ENCODE assay signal across 9 cellular contexts in genomic region chr11:45102361-45102809, GRCh38. TPM values are rescaled to one million over a fixed set of nuclear protein-coding genes. Genes with fewer than 3 reads are reported as not detected.
DNase-seq lines count a peak whose midpoint lies in the region; ATAC-seq and TF ChIP-seq lines count a peak whose summit lies in the region.
"Had no signal": no experiment of that assay in that cellular context is flagged by ENCODE, and none has a peak within 500 bp of the region (broad histone marks: within the 10 kb centered on the region; RNA-seq: fewer than 3 reads in every experiment).

No MANE protein-coding gene starts in this region.

- peak overlapping the region; percentile 37 for H3K27ac ChIP-seq in CD4-positive, CD25-positive, alpha-beta regulatory T cell (ENCODE audit: insufficient read depth, low read length, poor library complexity, severe bottlenecking)
- no peak overlapping the region for H3K27ac ChIP-seq in uterus
- H3K27ac ChIP-seq: psoas muscle had no signal

- peaks cover 14% of the 10 kb centered on the region for H3K4me1 ChIP-seq in CD4-positive, CD25-positive, alpha-beta regulatory T cell (ENCODE audit: control insufficient read depth, insufficient read depth, low read length, poor library complexity, severe bottlenecking)
- H3K4me1 ChIP-seq in HAP-1 (no peaks in the 10 kb centered on the region), uterus (no peaks in the 10 kb centered on the region)

- H3K9me3 Mint-ChIP-seq in CD4-positive, CD25-positive, alpha-beta regulatory T cell: no peaks in the 10 kb centered on the region
- no peaks in the 10 kb centered on the region for H3K9me3 Mint-ChIP-seq in activated CD8-positive, alpha-beta T cell treated with anti-CD3 and anti-CD28 coated beads, Interleukin-2, amount 10 ng/mL, durations not matched to agents 7 days and 5 days (ENCODE audit: insufficient read depth)
- H3K9me3 Mint-ChIP-seq in naive thymus-derived CD8-positive, alpha-beta T cell: no peaks in the 10 kb centered on the region

- no peak for TF ChIP-seq CTCF in uterus (IDR thresholded peaks at IDR 0.05)

- in situ Hi-C loops in HAP-1 (cut with MboI; ENCODE audit: low sequenced_read_pairs): loop anchor here (10.0 kb wide), 1 partner anchor 478 kb away; no protein-coding TSS in a partner anchor

- CTCF ChIA-PET in activated CD8-positive, alpha-beta T cell treated with anti-CD3 and anti-CD28 coated beads, Interleukin-2, amount 10 ng/mL, durations not matched to agents 7 days and 5 days (lab: Charles Lee): interaction anchor here (0.7 to 14.2 kb wide), 24 partner anchors 7 to 191 kb away, joined by 3 to 364 read pairs (median 4); no protein-coding TSS in a partner anchor

- intact Hi-C loops in uterus (cut with DNase I; ENCODE audit: low total_unique reads): no loop called here

- peak overlapping the region in 3 of 4 donors; percentile 10 to 76 (median 61) for H3K4me3 Mint-ChIP-seq in CD4-positive, CD25-positive, alpha-beta regulatory T cell
- no peak overlapping the region for H3K4me3 Mint-ChIP-seq in activated CD8-positive, alpha-beta T cell treated with anti-CD3 and anti-CD28 coated beads, Interleukin-2, amount 10 ng/mL, durations not matched to agents 7 days and 5 days
- peak overlapping the region in 5 of 10 donors; percentile 26 to 77 (median 67) for H3K4me3 Mint-ChIP-seq in naive thymus-derived CD8-positive, alpha-beta T cell

- peak overlapping the region in 2 of 3 donors; percentile 27 to 72 for H3K27ac Mint-ChIP-seq in CD4-positive, CD25-positive, alpha-beta regulatory T cell
- peak overlapping the region; percentile 34 for H3K27ac Mint-ChIP-seq in activated CD8-positive, alpha-beta T cell treated with anti-CD3 and anti-CD28 coated beads, Interleukin-2, amount 10 ng/mL, durations not matched to agents 7 days and 5 days
- H3K27ac Mint-ChIP-seq in naive thymus-derived CD8-positive, alpha-beta T cell: peak overlapping the region in 7 of 10 donors; percentile 9 to 88 (median 63)

- no peak for TF ChIP-seq POLR2A in uterus (IDR thresholded peaks at IDR 0.05)

- DNase-seq in CD4-positive, CD25-positive, alpha-beta regulatory T cell: no peak
- DNase-seq in activated CD8-positive, alpha-beta T cell treated with anti-CD3 and anti-CD28 coated beads, Interleukin-2, amount 10 ng/mL, durations not matched to agents 7 days and 5 days: no peak
- peak in 1 of 10 donors; percentile 7 for DNase-seq in naive thymus-derived CD8-positive, alpha-beta T cell
- no peak for DNase-seq in HAP-1 (ENCODE audit: low spot score in 2 of 2)
- DNase-seq in HK-2 (ENCODE audit: unreplicated experiment): no peak
- no peak for DNase-seq in uterus

- no peaks in the 10 kb centered on the region for H3K36me3 Mint-ChIP-seq in CD4-positive, CD25-positive, alpha-beta regulatory T cell
- H3K36me3 Mint-ChIP-seq in activated CD8-positive, alpha-beta T cell treated with anti-CD3 and anti-CD28 coated beads, Interleukin-2, amount 10 ng/mL, durations not matched to agents 7 days and 5 days (ENCODE audit: low read depth): no peaks in the 10 kb centered on the region
- H3K36me3 Mint-ChIP-seq in naive thymus-derived CD8-positive, alpha-beta T cell: peaks cover 0 to 2% (median 0%) of the 10 kb centered on the region in 3 donors

- H3K4me3 ChIP-seq in CD4-positive, CD25-positive, alpha-beta regulatory T cell (ENCODE audit: low read depth, low read length): no peak overlapping the region
- H3K4me3 ChIP-seq in HAP-1: no peak overlapping the region
- H3K4me3 ChIP-seq in uterus: no peak overlapping the region
- H3K4me3 ChIP-seq: psoas muscle had no signal

- H3K36me3 ChIP-seq in CD4-positive, CD25-positive, alpha-beta regulatory T cell (ENCODE audit: control insufficient read depth, insufficient read depth, low read length): no peaks in the 10 kb centered on the region
- H3K36me3 ChIP-seq in HAP-1 (replicated peaks): no peaks in the 10 kb centered on the region
- no peaks in the 10 kb centered on the region for H3K36me3 ChIP-seq in uterus

- no peaks in the 10 kb centered on the region for H3K27me3 ChIP-seq in CD4-positive, CD25-positive, alpha-beta regulatory T cell (ENCODE audit: control insufficient read depth, insufficient read depth, low read length)
- H3K27me3 ChIP-seq in HAP-1 (ENCODE audit: low read depth) (peaks cover 10% of the 10 kb centered on the region), uterus (no peaks in the 10 kb centered on the region)

- H3K4me1 Mint-ChIP-seq in CD4-positive, CD25-positive, alpha-beta regulatory T cell: peaks cover 6 to 23% (median 14%) of the 10 kb centered on the region in 4 donors
- H3K4me1 Mint-ChIP-seq in activated CD8-positive, alpha-beta T cell treated with anti-CD3 and anti-CD28 coated beads, Interleukin-2, amount 10 ng/mL, durations not matched to agents 7 days and 5 days (ENCODE audit: low read depth): peaks cover 11% of the 10 kb centered on the region
- H3K4me1 Mint-ChIP-seq in naive thymus-derived CD8-positive, alpha-beta T cell: peaks cover 12 to 35% (median 25%) of the 10 kb centered on the region in 4 donors

- H3K9me3 ChIP-seq in CD4-positive, CD25-positive, alpha-beta regulatory T cell (ENCODE audit: control insufficient read depth in 2 of 2, low read length in 2 of 2): no peaks in the 10 kb centered on the region
- H3K9me3 ChIP-seq in HAP-1: no peaks in the 10 kb centered on the region
- no peaks in the 10 kb centered on the region for H3K9me3 ChIP-seq in uterus
- H3K9me3 ChIP-seq: psoas muscle had no signal

- POLR2A ChIA-PET in activated CD8-positive, alpha-beta T cell treated with anti-CD3 and anti-CD28 coated beads, Interleukin-2, amount 10 ng/mL, durations not matched to agents 7 days and 5 days (lab: Charles Lee): interaction anchor here (0.7 to 2.6 kb wide), 5 partner anchors 22 to 271 kb away, joined by 3 to 13 read pairs (median 3); no protein-coding TSS in a partner anchor
- POLR2A ChIA-PET in naive thymus-derived CD8-positive, alpha-beta T cell (lab: Charles Lee): interaction anchor here (0.9 to 4.4 kb wide), 6 partner anchors 9 to 175 kb away, joined by 3 to 41 read pairs (median 4); no protein-coding TSS in a partner anchor

- no peaks in the 10 kb centered on the region for H3K27me3 Mint-ChIP-seq in CD4-positive, CD25-positive, alpha-beta regulatory T cell
- H3K27me3 Mint-ChIP-seq in activated CD8-positive, alpha-beta T cell treated with anti-CD3 and anti-CD28 coated beads, Interleukin-2, amount 10 ng/mL, durations not matched to agents 7 days and 5 days (ENCODE audit: low read depth): peaks cover 27% of the 10 kb centered on the region
- peaks cover 0 to 8% (median 6%) of the 10 kb centered on the region in 5 donors for H3K27me3 Mint-ChIP-seq in naive thymus-derived CD8-positive, alpha-beta T cell

- ATAC-seq in CD4-positive, CD25-positive, alpha-beta regulatory T cell (ENCODE audit: low read depth in 2 of 2): peak in 1 of 2 donors; percentile 6
- ATAC-seq in HG02759 (IDR thresholded peaks at IDR 0.05; ENCODE audit: unreplicated experiment) (peak; percentile 21), GM18517 (IDR thresholded peaks at IDR 0.05; ENCODE audit: unreplicated experiment) (no peak)
- no peak for ATAC-seq in activated CD8-positive, alpha-beta T cell treated with anti-CD3 and anti-CD28 coated beads, Interleukin-2, amount 10 ng/mL, durations not matched to agents 7 days and 5 days
- ATAC-seq in naive thymus-derived CD8-positive, alpha-beta T cell: peak in 1 of 2 donors; percentile 5

RNA-seq across cellular contexts. Expression of gene PRDM11, which starts 44.1 kb away (rescaled TPM):
- total RNA-seq in CD4-positive, CD25-positive, alpha-beta regulatory T cell: 9.0 TPM
- under 1 TPM; 0.37 to 0.97 (median 0.51) TPM for polyA plus RNA-seq in CD4-positive, CD25-positive, alpha-beta regulatory T cell
- 1 to 10 TPM; 3.5 to 3.6 TPM for total RNA-seq in activated CD8-positive, alpha-beta T cell treated with anti-CD3 and anti-CD28 coated beads, Interleukin-2, amount 10 ng/mL, durations not matched to agents 7 days and 5 days
- total RNA-seq in naive thymus-derived CD8-positive, alpha-beta T cell: 10 to 100 TPM; 10.3 to 12.0 TPM
- polyA plus RNA-seq in naive thymus-derived CD8-positive, alpha-beta T cell: 1 to 10 TPM in 1 of 3 donors, under 1 TPM in 2; 0.49 to 1.4 (median 0.87) TPM
- 100 to 1,000 TPM in 1 of 4 donors, 10 to 100 TPM in 2, 1 to 10 TPM in 1; 7.4 to 318 (median 58.5) TPM for total RNA-seq in uterus
